Comparison of ENCODE assay signal across 16 cellular contexts in genomic region chr6:159766923-159767322, GRCh38. TPM values are rescaled to one million over a fixed set of nuclear protein-coding genes. Genes with fewer than 3 reads are reported as not detected.
DNase-seq lines count a peak whose midpoint lies in the region; ATAC-seq and TF ChIP-seq lines count a peak whose summit lies in the region.
"Had no signal": no experiment of that assay in that cellular context is flagged by ENCODE, and none has a peak within 500 bp of the region (broad histone marks: within the 10 kb centered on the region; RNA-seq: fewer than 3 reads in every experiment).

No MANE protein-coding gene starts in this region.

- CTCF ChIA-PET in naive thymus-derived CD4-positive, alpha-beta T cell (lab: Charles Lee), result interaction anchor here (1.0 kb wide), 1 partner anchor 23 kb away, joined by 3 read pairs; the partner anchor contains the start of genes MRPL18 and TCP1
- CTCF ChIA-PET in GM10248 (lab: Yijun Ruan, JAX), result interaction anchor here (2.0 kb wide), 1 partner anchor 23 kb away, joined by 5 read pairs; the partner anchor contains the start of genes MRPL18 and TCP1

- TF ChIP-seq CTCF in GM10248 (IDR thresholded peaks at IDR 0.05; ENCODE audit: control extremely low read depth, extremely low read depth, low read depth, missing control alignments), result no peak

- POLR2A ChIA-PET in naive thymus-derived CD4-positive, alpha-beta T cell (lab: Charles Lee), result interaction anchor here (8.3 kb wide), 1 partner anchor 22 kb away, joined by 101 read pairs; the partner anchor contains the start of genes MRPL18 and TCP1
- POLR2A ChIA-PET in GM10248 (lab: Yijun Ruan, JAX), result no interaction called here

- H3K27ac ChIP-seq in naive thymus-derived CD4-positive, alpha-beta T cell (ENCODE audit: low read depth, low read length), result no peak overlapping the region
- H3K27ac ChIP-seq: A549, PC-9 had no signal

- no peak overlapping the region for H3K4me3 ChIP-seq in naive thymus-derived CD4-positive, alpha-beta T cell (ENCODE audit: low read length)
- H3K4me3 ChIP-seq: A549, PC-9 had no signal

- no peaks in the 10 kb centered on the region for H3K27me3 ChIP-seq in naive thymus-derived CD4-positive, alpha-beta T cell (ENCODE audit: control insufficient read depth in 2 of 2, insufficient read depth in 2 of 2, low read length in 2 of 2)

- H3K9me3 ChIP-seq in naive thymus-derived CD4-positive, alpha-beta T cell (ENCODE audit: control insufficient read depth in 2 of 3, low read length in 3 of 3), result no peaks in the 10 kb centered on the region
- H3K9me3 ChIP-seq: A549 had no signal

- H3K27me3 Mint-ChIP-seq in activated T-cell treated with anti-CD3 and anti-CD28 coated beads, Interleukin-2, amount 50 U/mL, for 72 hours (ENCODE audit: low read depth), result no peaks in the 10 kb centered on the region
- H3K27me3 Mint-ChIP-seq in activated T-cell treated with anti-CD3 and anti-CD28 coated beads, Interleukin-2, amount 50 U/mL, for 4 hours (ENCODE audit: low read depth), result no peaks in the 10 kb centered on the region
- no peaks in the 10 kb centered on the region for H3K27me3 Mint-ChIP-seq in stimulated activated memory B cell treated with anti-CD40 and anti-IgM and Interleukin-4, amounts not matched to agents 10 μg/mL and 1 μg/mL and 100 μg/mL, for 72 hours
- no peaks in the 10 kb centered on the region for H3K27me3 Mint-ChIP-seq in naive thymus-derived CD4-positive, alpha-beta T cell
- H3K27me3 Mint-ChIP-seq: CD4-positive, alpha-beta T cell had no signal

- peak overlapping the region; percentile 25 for H3K27ac Mint-ChIP-seq in activated T-cell treated with anti-CD3 and anti-CD28 coated beads, Interleukin-2, amount 50 U/mL, for 72 hours
- peak overlapping the region; percentile 37 for H3K27ac Mint-ChIP-seq in stimulated activated memory B cell treated with anti-CD40 and anti-IgM and Interleukin-4, amounts not matched to agents 10 μg/mL and 1 μg/mL and 100 μg/mL, for 72 hours
- H3K27ac Mint-ChIP-seq in naive thymus-derived CD4-positive, alpha-beta T cell, result peak overlapping the region in 1 of 9 donors; percentile 55
- H3K27ac Mint-ChIP-seq: CD4-positive, alpha-beta T cell had no signal

- H3K9me3 Mint-ChIP-seq in activated T-cell treated with anti-CD3 and anti-CD28 coated beads, Interleukin-2, amount 50 U/mL, for 72 hours, result peaks cover 0 to 2% of the 10 kb centered on the region in 2 donors
- no peaks in the 10 kb centered on the region for H3K9me3 Mint-ChIP-seq in activated T-cell treated with anti-CD3 and anti-CD28 coated beads, Interleukin-2, amount 50 U/mL, for 4 hours
- no peaks in the 10 kb centered on the region for H3K9me3 Mint-ChIP-seq in stimulated activated memory B cell treated with anti-CD40 and anti-IgM and Interleukin-4, amounts not matched to agents 10 μg/mL and 1 μg/mL and 100 μg/mL, for 72 hours
- H3K9me3 Mint-ChIP-seq in naive thymus-derived CD4-positive, alpha-beta T cell, result peaks cover 0 to 11% (median 0%) of the 10 kb centered on the region in 11 donors
- H3K9me3 Mint-ChIP-seq: CD4-positive, alpha-beta T cell had no signal

- peaks cover 0 to 57% (median 12%) of the 10 kb centered on the region in 3 experiments for H3K36me3 ChIP-seq in naive thymus-derived CD4-positive, alpha-beta T cell (ENCODE audit: control insufficient read depth in 2 of 3, insufficient read depth in 3 of 3, low read length in 3 of 3)

- no peak for ATAC-seq in activated T-cell treated with anti-CD3 and anti-CD28 coated beads, Interleukin-2, amount 50 U/mL, for 72 hours (replicated peaks in 1 of 2)
- no peak for ATAC-seq in activated T-cell treated with anti-CD3 and anti-CD28 coated beads, Interleukin-2, amount 50 U/mL, for 4 hours
- no peak for ATAC-seq in stimulated activated memory B cell treated with anti-CD40 and anti-IgM and Interleukin-4, amounts not matched to agents 10 μg/mL and 1 μg/mL and 100 μg/mL, for 72 hours
- ATAC-seq in naive thymus-derived CD4-positive, alpha-beta T cell, result no peak
- ATAC-seq: A549 had no signal

- no peak overlapping the region for H3K4me3 Mint-ChIP-seq in activated T-cell treated with anti-CD3 and anti-CD28 coated beads, Interleukin-2, amount 50 U/mL, for 72 hours
- H3K4me3 Mint-ChIP-seq in activated T-cell treated with anti-CD3 and anti-CD28 coated beads, Interleukin-2, amount 50 U/mL, for 4 hours, result no peak overlapping the region
- no peak overlapping the region for H3K4me3 Mint-ChIP-seq in stimulated activated memory B cell treated with anti-CD40 and anti-IgM and Interleukin-4, amounts not matched to agents 10 μg/mL and 1 μg/mL and 100 μg/mL, for 72 hours
- H3K4me3 Mint-ChIP-seq in naive thymus-derived CD4-positive, alpha-beta T cell, result no peak overlapping the region
- H3K4me3 Mint-ChIP-seq: CD4-positive, alpha-beta T cell had no signal

- H3K36me3 Mint-ChIP-seq in activated T-cell treated with anti-CD3 and anti-CD28 coated beads, Interleukin-2, amount 50 U/mL, for 72 hours (ENCODE audit: insufficient read depth in 2 of 2), result peaks cover 14 to 40% of the 10 kb centered on the region in 2 donors
- H3K36me3 Mint-ChIP-seq in activated T-cell treated with anti-CD3 and anti-CD28 coated beads, Interleukin-2, amount 50 U/mL, for 4 hours (ENCODE audit: insufficient read depth), result peaks cover 37% of the 10 kb centered on the region
- H3K36me3 Mint-ChIP-seq in stimulated activated memory B cell treated with anti-CD40 and anti-IgM and Interleukin-4, amounts not matched to agents 10 μg/mL and 1 μg/mL and 100 μg/mL, for 72 hours, result peaks cover 69% of the 10 kb centered on the region
- H3K36me3 Mint-ChIP-seq in naive thymus-derived CD4-positive, alpha-beta T cell, result peaks cover 13 to 58% (median 41%) of the 10 kb centered on the region in 5 donors

- peaks cover 39% of the 10 kb centered on the region for H3K4me1 Mint-ChIP-seq in activated T-cell treated with anti-CD3 and anti-CD28 coated beads, Interleukin-2, amount 50 U/mL, for 72 hours (ENCODE audit: low read depth)
- H3K4me1 Mint-ChIP-seq in activated T-cell treated with anti-CD3 and anti-CD28 coated beads, Interleukin-2, amount 50 U/mL, for 4 hours (ENCODE audit: low read depth), result peaks cover 10% of the 10 kb centered on the region
- peaks cover 13% of the 10 kb centered on the region for H3K4me1 Mint-ChIP-seq in stimulated activated memory B cell treated with anti-CD40 and anti-IgM and Interleukin-4, amounts not matched to agents 10 μg/mL and 1 μg/mL and 100 μg/mL, for 72 hours
- H3K4me1 Mint-ChIP-seq in naive thymus-derived CD4-positive, alpha-beta T cell, result peaks cover 11 to 29% (median 14%) of the 10 kb centered on the region in 7 donors

- peaks cover 6 to 9% of the 10 kb centered on the region in 2 donors for H3K4me1 ChIP-seq in naive thymus-derived CD4-positive, alpha-beta T cell (ENCODE audit: control insufficient read depth in 2 of 2, insufficient read depth in 2 of 2, low read length in 2 of 2)
- H3K4me1 ChIP-seq: A549 had no signal

- DNase-seq in activated T-cell treated with anti-CD3 and anti-CD28 coated beads, Interleukin-2, amount 50 U/mL, for 72 hours, result no peak
- no peak for DNase-seq in activated T-cell treated with anti-CD3 and anti-CD28 coated beads, Interleukin-2, amount 50 U/mL, for 4 hours
- DNase-seq in M059J (ENCODE audit: low read depth), result peak; percentile 33
- DNase-seq in iris pigment epithelial cell (ENCODE audit: low read depth), result peak; percentile 79
- no peak for DNase-seq in naive thymus-derived CD4-positive, alpha-beta T cell
- no peak for DNase-seq in GM10248 (ENCODE audit: extremely low spot score)
- DNase-seq: Calu3; CD4-positive, alpha-beta T cell; NCI-H1105 treated with DMSO at 0.1 percent for 48 hours; NCI-H187; NCI-H446 treated with DMSO at 0.1 percent for 48 hours; NCI-H774; PC-9 had no signal

- intact Hi-C loops in naive thymus-derived CD4-positive, alpha-beta T cell (cut with micrococcal nuclease), result no loop called here

RNA-seq across cellular contexts. Expression of gene ACAT2, which starts 5.1 kb away (rescaled TPM):
- total RNA-seq in activated T-cell treated with anti-CD3 and anti-CD28 coated beads, Interleukin-2, amount 50 U/mL, for 72 hours, result 10 to 100 TPM; 44.3 to 53.1 TPM
- total RNA-seq in activated T-cell treated with anti-CD3 and anti-CD28 coated beads, Interleukin-2, amount 50 U/mL, for 4 hours, result 10 to 100 TPM; 37.2 to 49.0 (median 44.1) TPM
- 49.6 and 75.8 TPM in 2 replicates for total RNA-seq in M059J (2014; rRNA removed; shearing (Covaris generic))
- 10 to 100 TPM; 18.5 to 53.9 (median 28.0) TPM for total RNA-seq in naive thymus-derived CD4-positive, alpha-beta T cell
- 10 to 100 TPM; 29.1 to 43.1 TPM for polyA plus RNA-seq in naive thymus-derived CD4-positive, alpha-beta T cell

RNA-seq across cellular contexts. Expression of gene TCP1, which starts 22.5 kb away (rescaled TPM):
- total RNA-seq in activated T-cell treated with anti-CD3 and anti-CD28 coated beads, Interleukin-2, amount 50 U/mL, for 72 hours, result 100 to 1,000 TPM; 267 to 291 TPM
- total RNA-seq in activated T-cell treated with anti-CD3 and anti-CD28 coated beads, Interleukin-2, amount 50 U/mL, for 4 hours, result 100 to 1,000 TPM; 623 to 691 (median 686) TPM
- total RNA-seq in M059J (2014; rRNA removed; shearing (Covaris generic)), result 264 and 310 TPM in 2 replicates
- total RNA-seq in naive thymus-derived CD4-positive, alpha-beta T cell, result 100 to 1,000 TPM; 147 to 225 (median 154) TPM
- polyA plus RNA-seq in naive thymus-derived CD4-positive, alpha-beta T cell, result 100 to 1,000 TPM in 1 of 2 donors, 10 to 100 TPM in 1; 63.3 to 111 TPM

RNA-seq across cellular contexts. Expression of gene MRPL18, which starts 23.3 kb away (rescaled TPM):
- total RNA-seq in activated T-cell treated with anti-CD3 and anti-CD28 coated beads, Interleukin-2, amount 50 U/mL, for 72 hours, result 10 to 100 TPM; 58.5 to 60.5 TPM
- 100 to 1,000 TPM in 2 of 3 donors, 10 to 100 TPM in 1; 99.8 to 111 (median 101) TPM for total RNA-seq in activated T-cell treated with anti-CD3 and anti-CD28 coated beads, Interleukin-2, amount 50 U/mL, for 4 hours
- 241 and 249 TPM in 2 replicates for total RNA-seq in M059J (2014; rRNA removed; shearing (Covaris generic))
- 10 to 100 TPM; 18.8 to 67.9 (median 39.4) TPM for total RNA-seq in naive thymus-derived CD4-positive, alpha-beta T cell
- polyA plus RNA-seq in naive thymus-derived CD4-positive, alpha-beta T cell, result 100 to 1,000 TPM in 1 of 2 donors, 10 to 100 TPM in 1; 90.3 to 122 TPM

RNA-seq across cellular contexts. Expression of gene PNLDC1, which starts 33.2 kb away (rescaled TPM):
- total RNA-seq in activated T-cell treated with anti-CD3 and anti-CD28 coated beads, Interleukin-2, amount 50 U/mL, for 72 hours, result under 1 TPM; 0.37 to 0.62 TPM
- total RNA-seq in activated T-cell treated with anti-CD3 and anti-CD28 coated beads, Interleukin-2, amount 50 U/mL, for 4 hours, result 1 to 10 TPM in 1 of 3 donors, under 1 TPM in 2; 0.14 to 2.0 (median 0.30) TPM
- total RNA-seq in M059J (2014; rRNA removed; shearing (Covaris generic)), result not detected in 2 replicates
- 1 to 10 TPM in 1 of 5 experiments, under 1 TPM in 2, not detected in 2; 0.73 to 1.4 (median 0.97) TPM for total RNA-seq in naive thymus-derived CD4-positive, alpha-beta T cell
- polyA plus RNA-seq in naive thymus-derived CD4-positive, alpha-beta T cell, result not detected
- total RNA-seq: H4 had no signal

RNA-seq across cellular contexts. Expression of gene WTAP, which starts 39.6 kb away (rescaled TPM):
- total RNA-seq in activated T-cell treated with anti-CD3 and anti-CD28 coated beads, Interleukin-2, amount 50 U/mL, for 72 hours, result 100 to 1,000 TPM; 108 to 109 TPM
- 100 to 1,000 TPM; 103 to 108 (median 104) TPM for total RNA-seq in activated T-cell treated with anti-CD3 and anti-CD28 coated beads, Interleukin-2, amount 50 U/mL, for 4 hours
- total RNA-seq in M059J (2014; rRNA removed; shearing (Covaris generic)), result 79.6 and 106 TPM in 2 replicates
- total RNA-seq in naive thymus-derived CD4-positive, alpha-beta T cell, result 100 to 1,000 TPM; 117 to 152 (median 141) TPM
- polyA plus RNA-seq in naive thymus-derived CD4-positive, alpha-beta T cell, result 100 to 1,000 TPM; 131 to 133 TPM

Comparison
In these comparisons a context has a peak if more than half of its experiments do, and no peak if none do; other contexts are left out.
1. DNase-seq: peak in M059J (single experiment) and iris pigment epithelial cell (single experiment); none in activated T-cell treated with anti-CD3 and anti-CD28 coated beads, Interleukin-2, amount 50 U/mL, for 72 hours (0 of 2), activated T-cell treated with anti-CD3 and anti-CD28 coated beads, Interleukin-2, amount 50 U/mL, for 4 hours (single experiment), naive thymus-derived CD4-positive, alpha-beta T cell (0 of 9) and GM10248 (single experiment).